15 cellular contexts compared by ENCODE assay signal in the genomic region with DNA sequence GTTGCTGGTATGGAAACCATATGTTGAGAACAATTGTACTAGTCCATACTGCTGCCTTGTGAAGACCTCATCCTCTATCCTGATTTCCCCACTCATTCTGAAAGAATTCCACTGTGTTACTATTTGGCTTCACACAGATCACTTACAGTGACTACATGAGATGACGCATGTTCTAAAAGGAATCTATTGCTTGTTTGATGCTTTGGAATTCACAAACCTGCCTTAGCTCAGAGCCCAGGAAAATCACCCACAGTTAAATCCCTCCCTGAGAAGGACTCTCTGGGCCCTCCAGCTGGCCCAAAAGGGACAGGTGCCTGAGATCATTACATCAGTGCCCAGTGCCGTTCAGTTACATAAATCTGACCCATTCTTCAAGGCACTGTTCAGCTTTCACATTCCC. TPM values are rescaled to one million over a fixed set of nuclear protein-coding genes. Genes with fewer than 3 reads are reported as not detected.
DNase-seq lines count a peak whose midpoint lies in the region; ATAC-seq and TF ChIP-seq lines count a peak whose summit lies in the region.
"Had no signal": no experiment of that assay in that cellular context is flagged by ENCODE, and none has a peak within 500 bp of the region (broad histone marks: within the 10 kb centered on the region; RNA-seq: fewer than 3 reads in every experiment).

No MANE protein-coding gene starts in this region.

- no peaks in the 10 kb centered on the region for H3K36me3 ChIP-seq in stomach

- H3K4me1 ChIP-seq in stomach = peaks cover 0 to 23% (median 13%) of the 10 kb centered on the region in 4 donors

- ATAC-seq in HG02970 (IDR thresholded peaks at IDR 0.05; ENCODE audit: low FRiP score, unreplicated experiment) = no peak
- ATAC-seq: activated CD4-positive, CD25-positive, alpha-beta regulatory T cell treated with anti-CD3 and anti-CD28 coated beads, Interleukin-2, amount 50 U/mL, for 24 hours had no signal

- no peaks in the 10 kb centered on the region for H3K9me3 ChIP-seq in stomach

- no peaks in the 10 kb centered on the region for H3K27me3 ChIP-seq in stomach

- no peak for TF ChIP-seq CTCF in HFFc6 (IDR thresholded peaks at IDR 0.05)
- TF ChIP-seq CTCF in stomach (IDR thresholded peaks at IDR 0.05) = no peak

- peak overlapping the region; percentile 65 for H3K4me3 Mint-ChIP-seq in HFFc6
- H3K4me3 Mint-ChIP-seq: immature natural killer cell had no signal

- H3K36me3 Mint-ChIP-seq in HFFc6 (ENCODE audit: low read depth) = no peaks in the 10 kb centered on the region
- H3K36me3 Mint-ChIP-seq: immature natural killer cell had no signal

- H3K9me3 Mint-ChIP-seq in HFFc6 = no peaks in the 10 kb centered on the region
- H3K9me3 Mint-ChIP-seq: immature natural killer cell had no signal

- DNase-seq in HFFc6 = peak; percentile 87
- peak; percentile 82 for DNase-seq in astrocyte of the hippocampus (ENCODE audit: low read depth, low spot score)
- peak; percentile 72 for DNase-seq in hepatic stellate cell (ENCODE audit: low spot score)
- no peak for DNase-seq in stomach
- DNase-seq in stimulated activated CD4-positive, alpha-beta T cell treated with anti-CD3 and anti-CD28 coated beads, Interleukin-2, amount 100 ng/mL, for 24 hours = no peak
- DNase-seq in Kasumi-1 (lab: John Stamatoyannopoulos, UW) = no peak
- DNase-seq: caudate nucleus, COR-L47, immature natural killer cell, NCI-H2171, substantia nigra, SW 1271 had no signal

- WGBS in stomach, 5 donors = 72 to 87% (median 85%) methylated on average over 2 of the region's 2 CpGs

- no peak for TF ChIP-seq EP300 in stomach (IDR thresholded peaks at IDR 0.05)

- TF ChIP-seq POLR2A in stomach (IDR thresholded peaks at IDR 0.05) = no peak

- no peak overlapping the region for H3K4me3 ChIP-seq in stomach

- peak overlapping the region; percentile 91 for H3K27ac Mint-ChIP-seq in HFFc6
- H3K27ac Mint-ChIP-seq: immature natural killer cell, progenitor cell of endocrine pancreas had no signal

- peaks cover 49% of the 10 kb centered on the region for H3K4me1 Mint-ChIP-seq in HFFc6 (ENCODE audit: low read depth)
- H3K4me1 Mint-ChIP-seq: immature natural killer cell had no signal

- H3K27ac ChIP-seq in stomach = peak overlapping the region in 3 of 5 donors; percentile 53 to 84 (median 57)

- peaks cover 1% of the 10 kb centered on the region; the same call in 1 of the 2 replicates for H3K27me3 Mint-ChIP-seq in HFFc6 (ENCODE audit: insufficient read depth)

- intact Hi-C loops in stomach (cut with DNase I; ENCODE audit: low total_unique reads) = no loop called here

RNA-seq across cellular contexts. Expression of gene KLHL29, which starts 45.3 kb away (rescaled TPM):
- total RNA-seq in HFFc6 (2021; fragmentation: NEBNext Ultra II Directional; extraction: Animal tissue kit (Norgen Biotek cat#: 25700)) = 1 to 10 TPM; 7.4 to 9.7 (median 8.6) TPM
- total RNA-seq in stomach = 1 to 10 TPM in 4 of 5 donors, under 1 TPM in 1; under 0.01 to 6.6 (median 1.4) TPM
- 1 to 10 TPM in 2 of 3 donors, under 1 TPM in 1; 0.31 to 3.0 (median 1.2) TPM for polyA plus RNA-seq in stomach

Comparison
In these comparisons a context has a peak if more than half of its experiments do, and no peak if none do; other contexts are left out.
1. DNase-seq: peak in HFFc6 (single experiment), astrocyte of the hippocampus (single experiment) and hepatic stellate cell (single experiment); none in stomach (single experiment), stimulated activated CD4-positive, alpha-beta T cell treated with anti-CD3 and anti-CD28 coated beads, Interleukin-2, amount 100 ng/mL, for 24 hours (0 of 2) and Kasumi-1 (0 of 2).